12 cellular contexts compared by ENCODE assay signal in genomic region chr9:124295097-124295794, GRCh38. TPM values are rescaled to one million over a fixed set of nuclear protein-coding genes. Genes with fewer than 3 reads are reported as not detected.
DNase-seq lines count a peak whose midpoint lies in the region; ATAC-seq, FAIRE-seq and TF ChIP-seq lines count a peak whose summit lies in the region.
"Had no signal": no experiment of that assay in that cellular context is flagged by ENCODE, and none has a peak within 500 bp of the region (broad histone marks: within the 10 kb centered on the region; RNA-seq: fewer than 3 reads in every experiment).

No MANE protein-coding gene starts in this region.

- H3K9me3 Mint-ChIP-seq in activated naive CD8-positive, alpha-beta T cell (ENCODE audit: low read depth) = no peaks in the 10 kb centered on the region
- no peaks in the 10 kb centered on the region for H3K9me3 Mint-ChIP-seq in activated naive CD8-positive, alpha-beta T cell treated with anti-CD3 and anti-CD28 coated beads for 36 hours
- no peaks in the 10 kb centered on the region for H3K9me3 Mint-ChIP-seq in astrocyte (ENCODE audit: unreplicated experiment)
- no peaks in the 10 kb centered on the region for H3K9me3 Mint-ChIP-seq in H9

- no peak overlapping the region for H2BK20ac ChIP-seq in H9 (ENCODE audit: low read depth, low read length, poor library complexity, severe bottlenecking)

- DNase-seq in activated naive CD8-positive, alpha-beta T cell treated with anti-CD3 and anti-CD28 coated beads for 36 hours = no peak
- DNase-seq in astrocyte (ENCODE audit: low read depth) = peak; percentile 53
- peak; percentile 63 to 81 for DNase-seq in lung microvascular endothelial cell (ENCODE audit: low read depth in 2 of 2)
- no peak for DNase-seq in tibial nerve (ENCODE audit: low spot score in 2 of 2)
- no peak for DNase-seq in cerebellar cortex (ENCODE audit: low spot score)
- no peak for DNase-seq in H9
- DNase-seq: NCI-H187 treated with DMSO at 0.1 percent for 48 hours; stimulated activated naive CD8-positive, alpha-beta T cell treated with anti-CD3 and anti-CD28 coated beads, Interleukin-15, Interleukin-2, amounts not matched to agents 100 U/mL and 50 U/mL, for 24 hours; T-helper 9 cell had no signal

- H3K27me3 ChIP-seq in astrocyte (ENCODE audit: insufficient read depth, low read length) = no peaks in the 10 kb centered on the region
- no peaks in the 10 kb centered on the region for H3K27me3 ChIP-seq in tibial nerve
- no peaks in the 10 kb centered on the region for H3K27me3 ChIP-seq in H9 (ENCODE audit: insufficient read depth, low read length)

- H3K4me3 Mint-ChIP-seq in activated naive CD8-positive, alpha-beta T cell = peak overlapping the region; percentile 23
- H3K4me3 Mint-ChIP-seq in activated naive CD8-positive, alpha-beta T cell treated with anti-CD3 and anti-CD28 coated beads for 36 hours = no peak overlapping the region
- H3K4me3 Mint-ChIP-seq in astrocyte (ENCODE audit: unreplicated experiment) = no peak overlapping the region
- H3K4me3 Mint-ChIP-seq in H9 = no peak overlapping the region

- peaks cover 29% of the 10 kb centered on the region for H3K4me1 Mint-ChIP-seq in activated naive CD8-positive, alpha-beta T cell (ENCODE audit: low read depth)
- H3K4me1 Mint-ChIP-seq in activated naive CD8-positive, alpha-beta T cell treated with anti-CD3 and anti-CD28 coated beads for 36 hours = peaks cover 30% of the 10 kb centered on the region
- H3K4me1 Mint-ChIP-seq in astrocyte (ENCODE audit: low read depth, unreplicated experiment) (peaks cover 47% of the 10 kb centered on the region), H9 (peaks cover 46 to 58% of the 10 kb centered on the region in 2 experiments)

- no peak overlapping the region for H3K14ac ChIP-seq in H9 (ENCODE audit: insufficient read depth, low read length)

- H2AFZ ChIP-seq in astrocyte (ENCODE audit: low read depth, low read length) = no peak overlapping the region
- no peak overlapping the region for H2AFZ ChIP-seq in H9 (ENCODE audit: low read length)

- H4K8ac ChIP-seq in H9 (replicated peaks; ENCODE audit: insufficient read length, low read depth, low read length) = no peak overlapping the region

- TF ChIP-seq EP300 in tibial nerve (IDR thresholded peaks at IDR 0.05) = no peak

- H3K18ac ChIP-seq in H9 (ENCODE audit: insufficient read length, low read depth, low read length) = no peak overlapping the region

- H3T11ph ChIP-seq in H9 (ENCODE audit: low read length) = no peak overlapping the region

- H3K36me3 ChIP-seq in astrocyte (ENCODE audit: insufficient read depth, low read length) (no peaks in the 10 kb centered on the region), tibial nerve (no peaks in the 10 kb centered on the region)

- no peak for ATAC-seq in GM18867 (IDR thresholded peaks at IDR 0.05; ENCODE audit: unreplicated experiment)
- ATAC-seq: stimulated activated naive CD8-positive, alpha-beta T cell treated with anti-CD3 and anti-CD28 coated beads, Interleukin-15, Interleukin-2, amounts not matched to agents 100 U/mL and 50 U/mL, for 24 hours had no signal

- no peaks in the 10 kb centered on the region for H3K23me2 ChIP-seq in H9 (ENCODE audit: insufficient read length, low read depth, low read length, poor library complexity, severe bottlenecking)

- TF ChIP-seq CTCF in astrocyte (IDR thresholded peaks at IDR 0.05; ENCODE audit: insufficient read depth, low read depth, low read length) (no peak), tibial nerve (IDR thresholded peaks at IDR 0.05) (no peak), H9 (conservative IDR thresholded peaks at IDR 0.05) (no peak)

- no peak overlapping the region for H4K5ac ChIP-seq in H9 (ENCODE audit: insufficient read length, low read depth, low read length)

- no peak overlapping the region for H3K4ac ChIP-seq in H9 (ENCODE audit: low read depth, low read length)

- H2BK15ac ChIP-seq in H9 (ENCODE audit: low read depth, low read length) = no peak overlapping the region

- no peak overlapping the region for H4K91ac ChIP-seq in H9 (ENCODE audit: insufficient read length, low read depth, low read length)

- no peaks in the 10 kb centered on the region for H3K27me3 Mint-ChIP-seq in activated naive CD8-positive, alpha-beta T cell
- no peaks in the 10 kb centered on the region for H3K27me3 Mint-ChIP-seq in activated naive CD8-positive, alpha-beta T cell treated with anti-CD3 and anti-CD28 coated beads for 36 hours
- no peaks in the 10 kb centered on the region for H3K27me3 Mint-ChIP-seq in astrocyte (ENCODE audit: low read depth, unreplicated experiment)
- H3K27me3 Mint-ChIP-seq in H9 (ENCODE audit: low read depth) = no peaks in the 10 kb centered on the region

- H3K79me1 ChIP-seq in H9 (ENCODE audit: insufficient read depth, low read depth, low read length, poor library complexity, severe bottlenecking) = no peaks in the 10 kb centered on the region

- H3K56ac ChIP-seq in H9 (ENCODE audit: insufficient read length, low read depth, low read length) = no peak overlapping the region

- 59 to 68% methylated on average over 15 to 16 of the region's 19 CpGs for WGBS in tibial nerve, 2 donors
- no CpG with 5 or more reads among the region's 19 CpGs for WGBS in H9 (ENCODE audit: extremely low coverage, insufficient read length, low lambda C conversion rate)

- H3K27ac Mint-ChIP-seq in activated naive CD8-positive, alpha-beta T cell = no peak overlapping the region
- no peak overlapping the region for H3K27ac Mint-ChIP-seq in activated naive CD8-positive, alpha-beta T cell treated with anti-CD3 and anti-CD28 coated beads for 36 hours
- H3K27ac Mint-ChIP-seq in astrocyte (ENCODE audit: unreplicated experiment) = peak overlapping the region; percentile 53
- H3K27ac Mint-ChIP-seq in H9 = no peak overlapping the region

- H2BK120ac ChIP-seq in H9 (ENCODE audit: low read depth, low read length, poor library complexity, severe bottlenecking) = no peak overlapping the region

- H3K4me3 ChIP-seq in astrocyte (ENCODE audit: insufficient read depth, low read depth, low read length) = no peak overlapping the region
- H3K4me3 ChIP-seq in tibial nerve = no peak overlapping the region

- no peak for FAIRE-seq in astrocyte (lab: Jason Lieb, UNC)
- FAIRE-seq: endometrium had no signal

- no peak overlapping the region for H3K4me2 ChIP-seq in astrocyte (ENCODE audit: low read length)
- no peak overlapping the region for H3K4me2 ChIP-seq in H9 (ENCODE audit: insufficient read depth, insufficient read length, low read length)

- H2BK5ac ChIP-seq in H9 (ENCODE audit: insufficient read length, low read length) = no peak overlapping the region

- H3K79me2 ChIP-seq in astrocyte (ENCODE audit: insufficient read depth, low read length) = peaks cover 100% of the 10 kb centered on the region
- no peaks in the 10 kb centered on the region for H3K79me2 ChIP-seq in H9 (ENCODE audit: insufficient read depth, low read length)

- H3K27ac ChIP-seq in astrocyte (ENCODE audit: low read depth, low read length) (no peak overlapping the region), tibial nerve (peak overlapping the region; percentile 60 to 98 (median 82)), H9 (ENCODE audit: insufficient read length, low read depth, low read length) (no peak overlapping the region)

- H2BK12ac ChIP-seq in H9 (ENCODE audit: insufficient read length, low read depth, low read length) = no peak overlapping the region

- H3K36me3 Mint-ChIP-seq in activated naive CD8-positive, alpha-beta T cell = no peaks in the 10 kb centered on the region
- H3K36me3 Mint-ChIP-seq in activated naive CD8-positive, alpha-beta T cell treated with anti-CD3 and anti-CD28 coated beads for 36 hours = peaks cover 5% of the 10 kb centered on the region
- H3K36me3 Mint-ChIP-seq in astrocyte (ENCODE audit: low read depth, unreplicated experiment) = peaks cover 6% of the 10 kb centered on the region
- H3K36me3 Mint-ChIP-seq in H9 (ENCODE audit: insufficient read depth in 1 of 3, low read depth in 3 of 3) = no peaks in the 10 kb centered on the region

- peaks cover 97% of the 10 kb centered on the region for H3K4me1 ChIP-seq in astrocyte (ENCODE audit: insufficient read depth, low read length)
- peaks cover 0 to 100% (median 90%) of the 10 kb centered on the region in 4 donors for H3K4me1 ChIP-seq in tibial nerve
- H3K4me1 ChIP-seq in H9 (ENCODE audit: insufficient read depth, low read length) = no peaks in the 10 kb centered on the region

- no peak for TF ChIP-seq POLR2A in tibial nerve (IDR thresholded peaks at IDR 0.05)

- H2AK5ac ChIP-seq in H9 (ENCODE audit: insufficient read length, low read length) = no peak overlapping the region

- H4K20me1 ChIP-seq in astrocyte (ENCODE audit: insufficient read depth, low read length) (peaks cover 79% of the 10 kb centered on the region), H9 (ENCODE audit: control insufficient read depth, insufficient read depth, insufficient read length) (no peaks in the 10 kb centered on the region)

- H3K23ac ChIP-seq in H9 (ENCODE audit: insufficient read length, low read depth, low read length) = no peak overlapping the region

- H3K9ac ChIP-seq in astrocyte (ENCODE audit: low read length) (no peak overlapping the region), H9 (ENCODE audit: extremely low read depth, insufficient read length, low read length) (no peak overlapping the region)

- H3K9me3 ChIP-seq in astrocyte (ENCODE audit: insufficient read depth, low read depth, low read length) (no peaks in the 10 kb centered on the region), tibial nerve (no peaks in the 10 kb centered on the region), H9 (ENCODE audit: control insufficient read depth, low read depth, low read length) (no peaks in the 10 kb centered on the region)

RNA-seq across cellular contexts. Expression of gene NEK6, which starts 37.5 kb away (rescaled TPM):
- 10 to 100 TPM; 18.8 to 19.4 TPM for total RNA-seq in activated naive CD8-positive, alpha-beta T cell treated with anti-CD3 and anti-CD28 coated beads for 36 hours
- total RNA-seq in astrocyte = 55.7 and 76.8 TPM in 2 replicates
- total RNA-seq in lung microvascular endothelial cell = 14.6 and 20.6 TPM in 2 replicates
- total RNA-seq in tibial nerve = 10 to 100 TPM; 25.3 to 53.1 (median 43.3) TPM
- total RNA-seq in H9 (2021) = 13.7 and 14.3 TPM in 2 replicates

Comparison
In these comparisons a context has a peak if more than half of its experiments do, and no peak if none do; other contexts are left out.
1. DNase-seq: peak in astrocyte (single experiment) and lung microvascular endothelial cell (2 of 2); none in activated naive CD8-positive, alpha-beta T cell treated with anti-CD3 and anti-CD28 coated beads for 36 hours (single experiment), tibial nerve (0 of 2), cerebellar cortex (single experiment) and H9 (single experiment).
2. H3K27ac ChIP-seq: peak in tibial nerve (4 of 4); none in astrocyte (single experiment) and H9 (single experiment).